ENCODE assay signal across 20 cellular contexts in genomic region chrX:133350751-133351150, GRCh38.
DNase-seq lines count a peak whose midpoint lies in the region.
"Had no signal": no experiment of that assay in that cellular context is flagged by ENCODE, and none has a peak within 500 bp of the region (broad histone marks: within the 10 kb centered on the region; RNA-seq: fewer than 3 reads in every experiment).

No MANE protein-coding gene starts in this region.

- H3K4me1 ChIP-seq in SJCRH30 = no peaks in the 10 kb centered on the region
- H3K4me1 ChIP-seq: breast epithelium, parathyroid adenoma, SJSA1, upper lobe of right lung had no signal

- DNase-seq in AG20443 (ENCODE audit: low spot score) = peak; percentile 11
- peak; percentile 56 for DNase-seq in NCI-H1105 (lab: John Stamatoyannopoulos, UW)
- peak; percentile 26 for DNase-seq in fibroblast of gingiva (ENCODE audit: low read depth)
- peak; percentile 13 for DNase-seq in mucosa of gallbladder (ENCODE audit: low spot score)
- DNase-seq in central memory CD4-positive, alpha-beta T cell = no peak
- DNase-seq in stimulated activated CD4-positive, alpha-beta T cell treated with anti-CD3 and anti-CD28 coated beads, Interleukin-4, amount 100 ng/mL, for 1 hour = no peak
- no peak for DNase-seq in SJCRH30
- no peak for DNase-seq in DMS114 treated with DMSO at 0.1 percent for 48 hours (lab: John Stamatoyannopoulos, UW; ENCODE audit: unreplicated experiment)
- DNase-seq: activated naive CD4-positive, alpha-beta T cell treated with Interleukin-2 at 50 U/mL for 16 hours; AML-193; DMS79 treated with DMSO at 0.1 percent for 48 hours; midbrain; NCI-H1694; NCI-H82; stimulated activated CD4-positive, alpha-beta T cell treated with anti-CD3 and anti-CD28 coated beads, Interleukin-1b, Interleukin-23, amount 100 ng/mL, for 48 hours; upper lobe of right lung had no signal

- no peak overlapping the region for H3K4me3 ChIP-seq in SJCRH30
- H3K4me3 ChIP-seq: breast epithelium, K562, SJSA1, upper lobe of right lung had no signal

- H3K36me3 ChIP-seq in SJCRH30 = no peaks in the 10 kb centered on the region
- H3K36me3 ChIP-seq: breast epithelium, SJSA1, upper lobe of right lung had no signal

- H3K27me3 ChIP-seq in SJCRH30 = no peaks in the 10 kb centered on the region
- H3K27me3 ChIP-seq: SJSA1, upper lobe of right lung had no signal

- no peak overlapping the region for H3K27ac ChIP-seq in SJCRH30
- H3K27ac ChIP-seq: breast epithelium, parathyroid adenoma, SJSA1, upper lobe of right lung had no signal

- no peaks in the 10 kb centered on the region for H3K9me3 ChIP-seq in SJCRH30 (replicated peaks)
- H3K9me3 ChIP-seq: breast epithelium, SJSA1, upper lobe of right lung had no signal

Comparison
In these comparisons a context has a peak if more than half of its experiments do, and no peak if none do; other contexts are left out.
1. DNase-seq: peak in AG20443 (single experiment), NCI-H1105 (single experiment), fibroblast of gingiva (single experiment) and mucosa of gallbladder (single experiment); none in central memory CD4-positive, alpha-beta T cell (single experiment), stimulated activated CD4-positive, alpha-beta T cell treated with anti-CD3 and anti-CD28 coated beads, Interleukin-4, amount 100 ng/mL, for 1 hour (single experiment), SJCRH30 (0 of 2) and DMS114 treated with DMSO at 0.1 percent for 48 hours (single experiment).